In the genomic region with DNA sequence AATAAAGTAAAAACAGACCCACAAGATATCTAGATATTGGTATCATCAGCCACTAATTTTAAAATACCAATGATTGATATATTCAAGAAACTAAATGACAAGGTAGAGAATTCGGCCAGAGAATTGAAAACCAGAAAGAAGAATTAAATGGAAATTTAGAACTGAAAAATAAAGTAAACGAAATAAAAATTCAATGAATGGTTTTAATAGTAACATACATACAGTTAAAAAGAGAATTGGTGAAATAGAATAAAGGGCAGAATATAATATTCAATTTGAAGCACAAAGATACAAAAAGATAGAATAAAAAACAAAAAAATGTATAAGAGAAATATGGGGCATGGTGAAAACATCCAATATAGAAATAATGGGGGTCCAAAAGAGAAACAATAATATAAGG, we compare ENCODE assay signal across 36 cellular contexts.
"Had no signal": no experiment of that assay in that cellular context is flagged by ENCODE, and none has a peak within 500 bp of the region (broad histone marks: within the 10 kb centered on the region; RNA-seq: fewer than 3 reads in every experiment).

No MANE protein-coding gene starts in this region.

- H3K9me3 ChIP-seq: body of pancreas had no signal

- H3K27ac ChIP-seq: adrenal gland, body of pancreas, brain microvascular endothelial cell, breast epithelium, VCaP had no signal

- DNase-seq: activated B cell treated with CpG ODN at 0.5 μM for 24 hours; activated CD4-positive, alpha-beta memory T cell treated with anti-CD3 and anti-CD28 coated beads for 36 hours; activated CD4-positive, alpha-beta T cell treated with anti-CD3 and anti-CD28 coated beads for 4 hours; activated CD4-positive, alpha-beta T cell treated with anti-CD3 and anti-CD28 coated beads, Interleukin-2, amount 10 ng/mL, durations not matched to agents 24 days and 14 days; activated CD4-positive, alpha-beta T cell treated with anti-CD3 and anti-CD28 coated beads, Interleukin-2, amount 50 U/mL, for 1 hour; activated CD4-positive, alpha-beta T cell treated with anti-CD3 and anti-CD28 coated beads, Interleukin-2, amount 50 U/mL, for 4 hours; activated CD4-positive, CD25-positive, alpha-beta regulatory T cell treated with anti-CD3 and anti-CD28 coated beads, Interleukin-2, amount 50 U/mL, for 72 hours; activated CD8-positive, alpha-beta memory T cell treated with anti-CD3 and anti-CD28 coated beads, Interleukin-2, amount 50 U/mL, for 4 hours; activated CD8-positive, alpha-beta T cell treated with anti-CD3 and anti-CD28 coated beads for 36 hours; activated effector memory CD4-positive, alpha-beta T cell treated with anti-CD3 and anti-CD28 coated beads, Interleukin-2, amount 50 U/mL, for 16 hours; activated gamma-delta T cell treated with Interleukin-2 at 50 U/mL for 16 hours; activated naive CD4-positive, alpha-beta T cell; activated naive CD4-positive, alpha-beta T cell treated with anti-CD3 and anti-CD28 coated beads for 36 hours; activated naive CD4-positive, alpha-beta T cell treated with anti-CD3 and anti-CD28 coated beads, Interleukin-2, amount 50 U/mL, for 16 hours; activated naive CD8-positive, alpha-beta T cell treated with anti-CD3 and anti-CD28 coated beads for 36 hours; activated T-cell treated with anti-CD3 and anti-CD28 coated beads for 4 hours; activated T-cell treated with anti-CD3 and anti-CD28 coated beads, Interleukin-2, amount 50 U/mL, for 1 hour; activated T-cell treated with anti-CD3 and anti-CD28 coated beads, Interleukin-2, amount 50 U/mL, for 48 hours; adrenal gland; amniotic stem cell; aorta; body of pancreas; brain microvascular endothelial cell; central memory CD4-positive, alpha-beta T cell; T-helper 1 cell; T-helper 2 cell; T-helper 9 cell had no signal

- H3K4me3 Mint-ChIP-seq: activated B cell treated with CpG ODN at 0.5 μM for 24 hours; activated CD4-positive, alpha-beta memory T cell treated with anti-CD3 and anti-CD28 coated beads for 36 hours; activated CD4-positive, alpha-beta T cell treated with anti-CD3 and anti-CD28 coated beads, Interleukin-2, amount 10 ng/mL, durations not matched to agents 24 days and 14 days; activated CD8-positive, alpha-beta T cell treated with anti-CD3 and anti-CD28 coated beads for 36 hours; activated naive CD4-positive, alpha-beta T cell treated with anti-CD3 and anti-CD28 coated beads for 36 hours; activated naive CD8-positive, alpha-beta T cell treated with anti-CD3 and anti-CD28 coated beads for 36 hours; activated T-helper 1 cell treated with anti-CD3 and anti-CD28 coated beads, Interleukin-12 subunit alpha, Interleukin-12 subunit beta, Interleukin-2, Interleukin-4 antibody, amounts not matched to agents 30 ng/mL and 10 ng/mL and 1 ng/mL, durations not matched to agents 14 hours and 24 hours and 36 hours; activated T-helper 17 cell treated with anti-CD3 and anti-CD28 coated beads, Interleukin-2, amount 50 U/mL, for 72 hours; T-helper 1 cell treated with Interleukin-12 subunit alpha and Interleukin-12 subunit beta and Interleukin-4 antibody, amounts not matched to agents 30 μg/mL and 1 μg/mL, for 36 hours; T-helper 2 cell treated with Interferon-gamma antibody and Interleukin-4, amounts not matched to agents 5 μg/mL and 100 μg/mL, for 36 hours had no signal

- ATAC-seq: activated CD8-positive, alpha-beta T cell treated with anti-CD3 and anti-CD28 coated beads for 36 hours; activated naive CD4-positive, alpha-beta T cell treated with anti-CD3 and anti-CD28 coated beads, Interleukin-2, amount 50 U/mL, for 72 hours; activated T-helper 17 cell treated with anti-CD3 and anti-CD28 coated beads, Interleukin-2, amount 50 U/mL, for 72 hours; body of pancreas had no signal

- H3K27ac Mint-ChIP-seq: activated B cell treated with CpG ODN at 0.5 μM for 24 hours; activated CD4-positive, alpha-beta memory T cell treated with anti-CD3 and anti-CD28 coated beads for 36 hours; activated CD4-positive, alpha-beta T cell treated with anti-CD3 and anti-CD28 coated beads, Interleukin-2, amount 10 ng/mL, durations not matched to agents 24 days and 14 days; activated CD8-positive, alpha-beta T cell treated with anti-CD3 and anti-CD28 coated beads for 36 hours; activated naive CD4-positive, alpha-beta T cell treated with anti-CD3 and anti-CD28 coated beads for 36 hours; activated naive CD4-positive, alpha-beta T cell treated with anti-CD3 and anti-CD28 coated beads, Interleukin-2, amount 50 U/mL, for 72 hours; activated naive CD8-positive, alpha-beta T cell treated with anti-CD3 and anti-CD28 coated beads for 36 hours; activated T-helper 1 cell treated with anti-CD3 and anti-CD28 coated beads, Interleukin-12 subunit alpha, Interleukin-12 subunit beta, Interleukin-2, Interleukin-4 antibody, amounts not matched to agents 30 ng/mL and 10 ng/mL and 1 ng/mL, durations not matched to agents 14 hours and 24 hours and 36 hours; activated T-helper 17 cell treated with anti-CD3 and anti-CD28 coated beads, Interleukin-2, amount 50 U/mL, for 72 hours; T-helper 1 cell treated with Interleukin-12 subunit alpha and Interleukin-12 subunit beta and Interleukin-4 antibody, amounts not matched to agents 30 μg/mL and 1 μg/mL, for 36 hours; T-helper 2 cell treated with Interferon-gamma antibody and Interleukin-4, amounts not matched to agents 5 μg/mL and 100 μg/mL, for 36 hours had no signal

- FAIRE-seq: astrocyte, TTC549 had no signal

- H3K27me3 ChIP-seq: adrenal gland, body of pancreas, brain microvascular endothelial cell, breast epithelium had no signal

- H3K36me3 ChIP-seq: adrenal gland, brain microvascular endothelial cell, breast epithelium had no signal

- H3K4me3 ChIP-seq: adrenal gland, body of pancreas, breast epithelium had no signal

- H3K4me1 ChIP-seq: adrenal gland, breast epithelium had no signal

- H3K36me3 Mint-ChIP-seq: activated naive CD8-positive, alpha-beta T cell treated with anti-CD3 and anti-CD28 coated beads for 36 hours had no signal

- H3K4me1 Mint-ChIP-seq: activated B cell treated with CpG ODN at 0.5 μM for 24 hours; activated T-helper 17 cell treated with anti-CD3 and anti-CD28 coated beads, Interleukin-2, amount 50 U/mL, for 72 hours had no signal
